1 cellular context compared by ENCODE assay signal in the genomic region with DNA sequence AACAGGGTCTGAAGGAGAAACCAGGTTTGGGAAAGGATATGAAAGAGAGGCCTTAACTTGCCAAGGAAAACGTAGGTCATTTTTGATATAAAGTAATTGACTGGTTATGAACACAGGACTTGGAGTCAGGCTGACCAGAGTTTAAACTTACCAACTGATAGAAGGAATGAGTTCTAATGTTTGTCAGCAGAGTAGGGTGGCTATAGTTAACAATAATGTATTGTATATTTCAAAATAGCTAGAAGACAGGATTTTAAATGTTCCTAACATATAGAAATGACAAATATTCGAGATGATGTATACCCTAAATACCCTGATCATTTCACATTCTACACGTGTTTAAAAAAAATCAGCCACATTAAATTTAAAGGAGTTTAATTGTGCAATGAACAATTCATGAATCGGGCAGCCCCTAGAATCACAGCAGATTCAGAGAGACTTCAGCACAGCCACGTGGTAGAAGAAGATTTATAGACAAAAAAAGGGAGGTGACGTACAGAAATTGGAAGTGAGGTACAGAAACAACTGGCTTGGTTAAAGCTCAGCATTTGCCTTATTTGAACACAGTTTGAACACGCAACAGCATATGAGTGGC.
TF ChIP-seq lines count a peak whose summit lies in the region.

No MANE protein-coding gene starts in this region.

TF ChIP-seq in HCT116, 20 proteins besides CTCF, POLR2A, EP300 and RAD21 (continued from another document):
- TF ChIP-seq, protein P1, sequence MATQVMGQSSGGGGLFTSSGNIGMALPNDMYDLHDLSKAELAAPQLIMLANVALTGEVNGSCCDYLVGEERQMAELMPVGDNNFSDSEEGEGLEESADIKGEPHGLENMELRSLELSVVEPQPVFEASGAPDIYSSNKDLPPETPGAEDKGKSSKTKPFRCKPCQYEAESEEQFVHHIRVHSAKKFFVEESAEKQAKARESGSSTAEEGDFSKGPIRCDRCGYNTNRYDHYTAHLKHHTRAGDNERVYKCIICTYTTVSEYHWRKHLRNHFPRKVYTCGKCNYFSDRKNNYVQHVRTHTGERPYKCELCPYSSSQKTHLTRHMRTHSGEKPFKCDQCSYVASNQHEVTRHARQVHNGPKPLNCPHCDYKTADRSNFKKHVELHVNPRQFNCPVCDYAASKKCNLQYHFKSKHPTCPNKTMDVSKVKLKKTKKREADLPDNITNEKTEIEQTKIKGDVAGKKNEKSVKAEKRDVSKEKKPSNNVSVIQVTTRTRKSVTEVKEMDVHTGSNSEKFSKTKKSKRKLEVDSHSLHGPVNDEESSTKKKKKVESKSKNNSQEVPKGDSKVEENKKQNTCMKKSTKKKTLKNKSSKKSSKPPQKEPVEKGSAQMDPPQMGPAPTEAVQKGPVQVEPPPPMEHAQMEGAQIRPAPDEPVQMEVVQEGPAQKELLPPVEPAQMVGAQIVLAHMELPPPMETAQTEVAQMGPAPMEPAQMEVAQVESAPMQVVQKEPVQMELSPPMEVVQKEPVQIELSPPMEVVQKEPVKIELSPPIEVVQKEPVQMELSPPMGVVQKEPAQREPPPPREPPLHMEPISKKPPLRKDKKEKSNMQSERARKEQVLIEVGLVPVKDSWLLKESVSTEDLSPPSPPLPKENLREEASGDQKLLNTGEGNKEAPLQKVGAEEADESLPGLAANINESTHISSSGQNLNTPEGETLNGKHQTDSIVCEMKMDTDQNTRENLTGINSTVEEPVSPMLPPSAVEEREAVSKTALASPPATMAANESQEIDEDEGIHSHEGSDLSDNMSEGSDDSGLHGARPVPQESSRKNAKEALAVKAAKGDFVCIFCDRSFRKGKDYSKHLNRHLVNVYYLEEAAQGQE (IDR thresholded peaks at IDR 0.05; ENCODE audit: low read depth): no peak
- TF ChIP-seq ZNF274 (IDR thresholded peaks at IDR 0.05; ENCODE audit: low read depth, low read length) (no peak), CBX3 (IDR thresholded peaks at IDR 0.05; ENCODE audit: low read depth) (no peak), TCF7L2 (IDR thresholded peaks at IDR 0.05; ENCODE audit: borderline replicate concordance, extremely low read depth, insufficient read depth, insufficient read length) (no peak), FOSL1 (IDR thresholded peaks at IDR 0.05; ENCODE audit: low read depth) (no peak), POLR2AphosphoS5 (IDR thresholded peaks at IDR 0.05; ENCODE audit: low read depth, low read length) (no peak), SRF (IDR thresholded peaks at IDR 0.05; ENCODE audit: low read depth) (no peak), JUND (IDR thresholded peaks at IDR 0.05) (no peak), EZH2 (IDR thresholded peaks at IDR 0.05) (no peak), YY1 (IDR thresholded peaks at IDR 0.05; ENCODE audit: extremely low read depth, insufficient replicate concordance, low read depth, low read length) (no peak)
